Comparison of ENCODE assay signal across 21 cellular contexts in the genomic region with DNA sequence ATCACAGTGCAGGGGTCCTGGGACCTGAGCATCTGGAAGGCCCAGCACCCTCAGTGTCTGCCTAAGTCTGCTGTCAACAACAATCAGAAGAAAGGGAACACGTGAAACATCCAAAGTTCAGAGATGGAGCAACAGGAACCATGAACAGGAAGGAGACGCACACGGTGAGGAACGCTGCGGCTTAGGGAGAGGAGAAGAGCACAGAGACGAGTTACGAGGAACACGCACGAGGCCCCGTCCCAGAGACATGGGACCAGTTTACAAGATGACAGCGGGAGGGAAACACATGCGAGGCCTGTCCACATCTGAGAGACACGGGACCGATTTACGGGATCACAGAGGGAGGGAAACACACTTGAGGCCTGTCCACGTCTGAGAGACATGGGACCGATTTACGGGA. TPM values are rescaled to one million over a fixed set of nuclear protein-coding genes. Genes with fewer than 3 reads are reported as not detected.
A peak's percentile ranks its signal among the peaks of the same experiment; 100 is the strongest.
DNase-seq lines count a peak whose midpoint lies in the region; ATAC-seq, FAIRE-seq and TF ChIP-seq lines count a peak whose summit lies in the region.
"Had no signal": no experiment of that assay in that cellular context is flagged by ENCODE, and none has a peak within 500 bp of the region (broad histone marks: within the 10 kb centered on the region; RNA-seq: fewer than 3 reads in every experiment).

No MANE protein-coding gene starts in this region.

- H3K9me1 ChIP-seq in IMR-90 (ENCODE audit: insufficient read depth, low read length): peaks cover 13% of the 10 kb centered on the region

- no peaks in the 10 kb centered on the region for H3K9me3 ChIP-seq in IMR-90 (ENCODE audit: control insufficient read depth, insufficient read depth, low read length)
- H3K9me3 ChIP-seq in neuronal stem cell (replicated peaks in 1 of 2; ENCODE audit: control insufficient read depth in 2 of 2, insufficient read depth in 1 of 2, low read depth in 1 of 2, low read length in 2 of 2): no peaks in the 10 kb centered on the region

- H4K8ac ChIP-seq in IMR-90 (ENCODE audit: low read depth in 2 of 2, low read length in 2 of 2): no peak overlapping the region
- no peak overlapping the region for H4K8ac ChIP-seq in neuronal stem cell (ENCODE audit: low read depth, low read length)

- dilution Hi-C loops in IMR-90 (cut with HindIII; ENCODE audit: low sequenced_read_pairs, unreplicated experiment): no loop called here

- H3K27me3 ChIP-seq in IMR-90 (ENCODE audit: control insufficient read depth, insufficient read depth, low read length) (peaks cover 30% of the 10 kb centered on the region), bronchial epithelial cell (ENCODE audit: control insufficient read depth, insufficient read depth, low read length) (peaks cover 28% of the 10 kb centered on the region), neuronal stem cell (ENCODE audit: control insufficient read depth in 3 of 3, insufficient read depth in 3 of 3, low read depth in 1 of 3, low read length in 3 of 3) (peaks cover 11 to 88% (median 33%) of the 10 kb centered on the region in 3 experiments)

- TF ChIP-seq CTCF in IMR-90 (conservative IDR thresholded peaks at IDR 0.05; ENCODE audit: low read depth, low read length) (no peak), bronchial epithelial cell (IDR thresholded peaks at IDR 0.05; ENCODE audit: insufficient read depth, low read length, severe bottlenecking) (no peak)

- BruUV-seq in IMR-90 (replicated peaks; lab: Mats Ljungman, UMichigan): no TSS peak

- no peak overlapping the region for H3K23ac ChIP-seq in IMR-90 (ENCODE audit: low read depth, low read length)
- peak overlapping the region; percentile 21 for H3K23ac ChIP-seq in neuronal stem cell (ENCODE audit: low read depth, low read length, poor library complexity)

- no peak overlapping the region for H2AK9ac ChIP-seq in IMR-90 (replicated peaks; ENCODE audit: low read depth, low read length, poor library complexity)

- H2BK120ac ChIP-seq in IMR-90 (ENCODE audit: low read depth, low read length): peak overlapping the region; percentile 22
- H2BK120ac ChIP-seq in neuronal stem cell (ENCODE audit: low read depth, low read length): no peak overlapping the region

- intact Hi-C loops in IMR-90 (cut with micrococcal nuclease): loop anchor here (5.0 kb wide), 3 partner anchors 157 to 352 kb away; partner anchors contain the start of gene SLC66A2

- no peak for TF ChIP-seq RAD21 in IMR-90 (IDR thresholded peaks at IDR 0.05; ENCODE audit: low read length)

- no peak overlapping the region for H2BK5ac ChIP-seq in IMR-90 (ENCODE audit: low read depth, low read length, poor library complexity, severe bottlenecking)
- H2BK5ac ChIP-seq in neuronal stem cell (ENCODE audit: low read length): no peak overlapping the region

- H3K18ac ChIP-seq in IMR-90 (ENCODE audit: low read depth, low read length) (no peak overlapping the region), neuronal stem cell (ENCODE audit: low read length) (no peak overlapping the region)

- peak; percentile 90 for FAIRE-seq in bronchial epithelial cell (lab: Jason Lieb, UNC)

- no peaks in the 10 kb centered on the region for H3K36me3 ChIP-seq in IMR-90 (ENCODE audit: control insufficient read depth, insufficient read depth, low read length)
- no peaks in the 10 kb centered on the region for H3K36me3 ChIP-seq in bronchial epithelial cell (ENCODE audit: control insufficient read depth, insufficient read depth, low read length)
- H3K36me3 ChIP-seq in neuronal stem cell (replicated peaks in 1 of 2; ENCODE audit: control insufficient read depth in 2 of 2, insufficient read depth in 2 of 2, low read length in 2 of 2): no peaks in the 10 kb centered on the region

- H2BK15ac ChIP-seq in IMR-90 (ENCODE audit: low read depth, low read length) (no peak overlapping the region), neuronal stem cell (ENCODE audit: low read length) (no peak overlapping the region)

- in situ Hi-C loops in IMR-90 (cut with MboI; ENCODE audit: low sequenced_read_pairs): no loop called here

- H4K20me1 ChIP-seq in IMR-90 (ENCODE audit: insufficient read depth, low read length): peaks cover 4% of the 10 kb centered on the region; the same call in 1 of the 2 replicates

- H3K9ac ChIP-seq in IMR-90 (ENCODE audit: low read depth, low read length) (no peak overlapping the region), neuronal stem cell (ENCODE audit: low read depth, low read length, poor library complexity) (peak overlapping the region; percentile 24)

- DNase-seq in IMR-90 (no peak), bronchial epithelial cell (ENCODE audit: low read depth) (no peak), neuronal stem cell (ENCODE audit: low spot score) (no peak), NCI-H187 (lab: John Stamatoyannopoulos, UW) (no peak), putamen (ENCODE audit: low spot score) (no peak)
- DNase-seq: Calu3; CD8-positive, alpha-beta T cell; GDM1; Kasumi-1; NCI-H1417; NCI-H1694 treated with DMSO at 0.1 percent for 48 hours; NCI-H446 treated with DMSO at 0.1 percent for 48 hours; NCI-H526 treated with DMSO at 0.1 percent for 48 hours; PC-3; SHP77 had no signal

- no peak for TF ChIP-seq POLR2A in IMR-90 (IDR thresholded peaks at IDR 0.05; ENCODE audit: low read depth, low read length)

- H3K4me2 ChIP-seq in IMR-90 (ENCODE audit: low read depth, low read length) (no peak overlapping the region), neuronal stem cell (ENCODE audit: insufficient read depth, low read length, poor library complexity, severe bottlenecking) (no peak overlapping the region)

- H3K27ac ChIP-seq in IMR-90 (ENCODE audit: insufficient read depth, low read length) (no peak overlapping the region), neuronal stem cell (replicated peaks; ENCODE audit: low read length) (no peak overlapping the region)

- H3K4me1 ChIP-seq in IMR-90 (ENCODE audit: control insufficient read depth, insufficient read depth, low read length): peaks cover 19% of the 10 kb centered on the region
- peaks cover 3 to 9% of the 10 kb centered on the region in 2 donors for H3K4me1 ChIP-seq in neuronal stem cell (ENCODE audit: control insufficient read depth in 2 of 2, insufficient read depth in 1 of 2, low read depth in 1 of 2, low read length in 2 of 2)

- H2AK5ac ChIP-seq in IMR-90 (ENCODE audit: low read depth, low read length) (peak overlapping the region; percentile 18), neuronal stem cell (ENCODE audit: low read depth, low read length) (no peak overlapping the region)

- no peak overlapping the region for H2AFZ ChIP-seq in IMR-90 (replicated peaks; ENCODE audit: low read length, poor library complexity)
- H2AFZ ChIP-seq in neuronal stem cell (ENCODE audit: low read length): no peak overlapping the region

- H2BK20ac ChIP-seq in IMR-90 (ENCODE audit: low read depth, low read length): peak overlapping the region; percentile 42; the same call in 1 of the 2 replicates

- CTCF ChIA-PET in IMR-90 (lab: Yijun Ruan, JAX): no interaction called here

- H3K14ac ChIP-seq in IMR-90 (replicated peaks; ENCODE audit: low read depth, low read length) (no peak overlapping the region), neuronal stem cell (ENCODE audit: low read length) (no peak overlapping the region)

- H4K91ac ChIP-seq in IMR-90 (ENCODE audit: insufficient read depth, low read depth, low read length) (0 out of 2 replicates have a peak overlapping the region, but pooled peaks have one; percentile 28), neuronal stem cell (ENCODE audit: low read depth, low read length, poor library complexity) (no peak overlapping the region)

- H3K79me1 ChIP-seq in IMR-90 (ENCODE audit: low read depth in 1 of 2, low read length in 2 of 2) (no peaks in the 10 kb centered on the region), neuronal stem cell (ENCODE audit: low read depth, low read length) (no peaks in the 10 kb centered on the region)

- H3K4me3 ChIP-seq in IMR-90 (ENCODE audit: insufficient read depth, low read depth, low read length): no peak overlapping the region
- no peak overlapping the region for H3K4me3 ChIP-seq in bronchial epithelial cell (ENCODE audit: low read depth, low read length)
- no peak overlapping the region for H3K4me3 ChIP-seq in neuronal stem cell (ENCODE audit: low read length in 2 of 2)

- no peak for ATAC-seq in IMR-90 (ENCODE audit: low read depth)
- ATAC-seq in GM21576 (IDR thresholded peaks at IDR 0.05; ENCODE audit: unreplicated experiment): no peak
- no peak for ATAC-seq in HG03175 (IDR thresholded peaks at IDR 0.05; ENCODE audit: unreplicated experiment)
- ATAC-seq: CD8-positive, alpha-beta T cell; PC-3 had no signal

- 98% methylated on average over 18 of the region's 18 CpGs; no CpG with 5 or more reads in 1 of the 2 experiments for WGBS in IMR-90 (ENCODE audit: extremely low coverage in 2 of 2, insufficient read length in 1 of 2), 2 experiments
- WGBS in neuronal stem cell (ENCODE audit: extremely low coverage in 2 of 2, insufficient read length in 2 of 2, insufficient replicate concordance in 1 of 2), 2 donors: no CpG with 5 or more reads among the region's 18 CpGs

- H3K56ac ChIP-seq in IMR-90 (ENCODE audit: extremely low read depth, insufficient read depth, low read length): no peak overlapping the region

- H3K4ac ChIP-seq in IMR-90 (ENCODE audit: low read depth, low read length) (peak overlapping the region; percentile 10; the same call in 1 of the 2 replicates), neuronal stem cell (ENCODE audit: low read length) (no peak overlapping the region)

- H4K5ac ChIP-seq in IMR-90 (ENCODE audit: low read depth, low read length): no peak overlapping the region

- POLR2A ChIA-PET in IMR-90 (lab: Charles Lee; ENCODE audit: unreplicated experiment): no interaction called here

- H2BK12ac ChIP-seq in neuronal stem cell (ENCODE audit: low read length): no peak overlapping the region

TF ChIP-seq in IMR-90, 13 proteins besides CTCF, POLR2A, EP300 and RAD21 (continues in another document):
- TF ChIP-seq, protein P1, sequence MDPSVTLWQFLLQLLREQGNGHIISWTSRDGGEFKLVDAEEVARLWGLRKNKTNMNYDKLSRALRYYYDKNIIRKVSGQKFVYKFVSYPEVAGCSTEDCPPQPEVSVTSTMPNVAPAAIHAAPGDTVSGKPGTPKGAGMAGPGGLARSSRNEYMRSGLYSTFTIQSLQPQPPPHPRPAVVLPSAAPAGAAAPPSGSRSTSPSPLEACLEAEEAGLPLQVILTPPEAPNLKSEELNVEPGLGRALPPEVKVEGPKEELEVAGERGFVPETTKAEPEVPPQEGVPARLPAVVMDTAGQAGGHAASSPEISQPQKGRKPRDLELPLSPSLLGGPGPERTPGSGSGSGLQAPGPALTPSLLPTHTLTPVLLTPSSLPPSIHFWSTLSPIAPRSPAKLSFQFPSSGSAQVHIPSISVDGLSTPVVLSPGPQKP (IDR thresholded peaks at IDR 0.05; ENCODE audit: borderline replicate concordance, low read depth, low read length): no peak
- no peak for TF ChIP-seq RFX5 (IDR thresholded peaks at IDR 0.05; ENCODE audit: low read depth, low read length)
- TF ChIP-seq NFE2L2 (IDR thresholded peaks at IDR 0.05; ENCODE audit: low read depth, low read length): no peak

RNA-seq across cellular contexts. Expression of gene KCNG2, which starts 2.9 kb away (rescaled TPM):
- total RNA-seq in IMR-90 (2012; rRNA removed) (not detected in 2 replicates), bronchial epithelial cell (not detected in 2 replicates)
- 0.09 TPM in 1 of 2 replicates, not detected in the other for polyA plus RNA-seq in IMR-90 (2012; rRNA removed)
- polyA plus RNA-seq in IMR-90 (2012; cell fraction: cytosol; rRNA removed): 0.16 TPM in 1 of 2 replicates, not detected in the other
- 0.07 TPM in 1 of 2 replicates, not detected in the other for polyA plus RNA-seq in IMR-90 (2012; cell fraction: nucleus; rRNA removed; ENCODE audit: low replicate concordance)
- 0.29 TPM for polyA plus RNA-seq in neuronal stem cell (2013, experiment 1 of 2)
- 0.29 TPM for polyA plus RNA-seq in neuronal stem cell (2013, experiment 2 of 2)
- total RNA-seq: Calu3; CD8-positive, alpha-beta T cell; H4; MCF 10A; PC-3; RPMI7951 had no signal
- polyA plus RNA-seq: BJ had no signal
